10 cellular contexts compared by ENCODE assay signal in the genomic region with DNA sequence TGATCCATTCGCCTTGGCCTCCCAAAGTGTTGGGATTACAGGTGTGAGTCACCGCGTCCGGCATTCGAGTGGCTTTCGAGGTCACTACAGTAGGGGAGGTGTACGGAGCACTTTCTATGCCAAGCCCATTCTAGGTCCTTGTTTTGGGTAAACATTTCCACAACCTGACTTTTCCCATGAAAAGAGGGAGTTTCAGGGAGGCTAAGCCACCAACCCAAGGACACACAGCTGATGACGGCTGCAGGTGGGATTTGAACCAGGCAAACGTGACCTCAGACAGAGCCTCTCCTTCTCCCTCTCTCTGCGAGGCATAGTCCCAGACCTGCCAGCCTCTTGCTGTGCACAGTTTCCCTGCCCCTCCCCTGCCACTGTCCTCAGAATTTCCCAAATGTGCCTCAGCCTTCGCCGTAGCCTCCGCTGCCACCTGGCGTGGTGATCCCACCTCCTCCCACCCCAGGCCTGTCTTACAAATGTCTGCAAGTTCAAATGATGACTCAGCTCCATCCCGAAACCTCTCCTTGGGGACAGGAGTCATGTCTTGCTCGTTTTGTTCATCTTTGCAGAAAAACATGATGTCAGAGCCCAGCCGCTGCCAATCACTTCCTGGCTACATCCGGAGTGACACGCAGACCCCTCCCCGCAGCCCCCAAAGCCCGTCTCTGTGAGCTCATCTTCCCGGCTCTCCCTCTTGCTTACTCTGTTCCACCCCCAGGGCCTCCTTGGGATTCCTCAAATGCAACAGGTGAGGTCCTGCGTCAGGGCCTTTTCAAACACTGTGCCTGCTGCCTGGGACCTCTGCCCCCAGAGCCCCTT. TPM values are rescaled to one million over a fixed set of nuclear protein-coding genes. Genes with fewer than 3 reads are reported as not detected.
DNase-seq lines count a peak whose midpoint lies in the region; ATAC-seq and TF ChIP-seq lines count a peak whose summit lies in the region.
"Had no signal": no experiment of that assay in that cellular context is flagged by ENCODE, and none has a peak within 500 bp of the region (broad histone marks: within the 10 kb centered on the region; RNA-seq: fewer than 3 reads in every experiment).

No MANE protein-coding gene starts in this region.

- no peaks in the 10 kb centered on the region for H3K9me3 ChIP-seq in fibroblast of lung (ENCODE audit: control insufficient read depth, insufficient read depth, low read depth, low read length)
- no peaks in the 10 kb centered on the region for H3K9me3 ChIP-seq in WERI-Rb-1 (ENCODE audit: severe bottlenecking)
- H3K9me3 ChIP-seq: heart right ventricle had no signal

- DNase-seq in activated T-cell treated with anti-CD3 and anti-CD28 coated beads for 48 hours (ENCODE audit: low read depth) (peak; percentile 42), RKO (ENCODE audit: low spot score) (peak; percentile 80), fibroblast of lung (ENCODE audit: low read depth in 2 of 2) (peak; percentile 58 to 87), WERI-Rb-1 (no peak)
- DNase-seq in activated T-cell treated with anti-CD3 and anti-CD28 coated beads, Interleukin-2, amount 50 U/mL, for 1 hour, result no peak
- DNase-seq: heart right ventricle had no signal

- peak; percentile 71 for ATAC-seq in stimulated activated memory B cell treated with anti-CD40 and anti-IgM and Interleukin-4, amounts not matched to agents 10 μg/mL and 1 μg/mL and 100 μg/mL, for 72 hours
- ATAC-seq in GM21576 (IDR thresholded peaks at IDR 0.05; ENCODE audit: unreplicated experiment), result no peak
- no peak for ATAC-seq in GM18505 (IDR thresholded peaks at IDR 0.05; ENCODE audit: unreplicated experiment)

- no peak for TF ChIP-seq CTCF in fibroblast of lung (conservative IDR thresholded peaks at IDR 0.05 in 1 of 2, IDR thresholded peaks at IDR 0.05 in 1 of 2; ENCODE audit: low read depth in 1 of 2, low read length in 2 of 2)
- no peak for TF ChIP-seq CTCF in WERI-Rb-1 (IDR thresholded peaks at IDR 0.05; ENCODE audit: low read depth, low read length)

- no peak for TF ChIP-seq POLR2A in GM18505 (IDR thresholded peaks at IDR 0.05; ENCODE audit: borderline replicate concordance, extremely low read depth, insufficient read depth, insufficient read length)

- H3K27ac ChIP-seq in fibroblast of lung (ENCODE audit: insufficient read depth, low read length), result no peak overlapping the region
- no peak overlapping the region for H3K27ac ChIP-seq in WERI-Rb-1
- H3K27ac ChIP-seq: heart right ventricle had no signal

- peaks cover 8% of the 10 kb centered on the region for H3K4me1 ChIP-seq in fibroblast of lung (ENCODE audit: control insufficient read depth, extremely low read depth, insufficient read depth, low read length)

- H3K36me3 Mint-ChIP-seq in stimulated activated memory B cell treated with anti-CD40 and anti-IgM and Interleukin-4, amounts not matched to agents 10 μg/mL and 1 μg/mL and 100 μg/mL, for 72 hours, result no peaks in the 10 kb centered on the region
- H3K36me3 Mint-ChIP-seq: CD8-positive, alpha-beta memory T cell had no signal

- H3K4me2 ChIP-seq in fibroblast of lung (ENCODE audit: extremely low read depth, insufficient read depth, low read length), result no peak overlapping the region

- no peak overlapping the region for H2AFZ ChIP-seq in fibroblast of lung (ENCODE audit: low read length)

- no peak overlapping the region for H3K4me3 Mint-ChIP-seq in stimulated activated memory B cell treated with anti-CD40 and anti-IgM and Interleukin-4, amounts not matched to agents 10 μg/mL and 1 μg/mL and 100 μg/mL, for 72 hours
- H3K4me3 Mint-ChIP-seq: CD8-positive, alpha-beta memory T cell had no signal

- H4K20me1 ChIP-seq in fibroblast of lung (ENCODE audit: control insufficient read depth, extremely low read depth, insufficient read depth, low read length), result no peaks in the 10 kb centered on the region

- H3K27me3 Mint-ChIP-seq in stimulated activated memory B cell treated with anti-CD40 and anti-IgM and Interleukin-4, amounts not matched to agents 10 μg/mL and 1 μg/mL and 100 μg/mL, for 72 hours, result no peaks in the 10 kb centered on the region

- peaks cover 14% of the 10 kb centered on the region for H3K4me1 Mint-ChIP-seq in stimulated activated memory B cell treated with anti-CD40 and anti-IgM and Interleukin-4, amounts not matched to agents 10 μg/mL and 1 μg/mL and 100 μg/mL, for 72 hours

- peak overlapping the region; percentile 48 for H3K27ac Mint-ChIP-seq in stimulated activated memory B cell treated with anti-CD40 and anti-IgM and Interleukin-4, amounts not matched to agents 10 μg/mL and 1 μg/mL and 100 μg/mL, for 72 hours

- no peaks in the 10 kb centered on the region for H3K36me3 ChIP-seq in fibroblast of lung (ENCODE audit: control insufficient read depth, insufficient read depth, low read length)
- H3K36me3 ChIP-seq in WERI-Rb-1, result no peaks in the 10 kb centered on the region
- H3K36me3 ChIP-seq: heart right ventricle had no signal

- no peaks in the 10 kb centered on the region for H3K79me2 ChIP-seq in fibroblast of lung (ENCODE audit: control insufficient read depth, insufficient read depth, low read length)

- H3K27me3 ChIP-seq in fibroblast of lung (ENCODE audit: control insufficient read depth, insufficient read depth, low read length) (no peaks in the 10 kb centered on the region), WERI-Rb-1 (ENCODE audit: insufficient read depth, low read depth, severe bottlenecking) (no peaks in the 10 kb centered on the region)
- H3K27me3 ChIP-seq: heart right ventricle had no signal

- no peak overlapping the region for H3K4me3 ChIP-seq in fibroblast of lung (replicated peaks in 1 of 4; ENCODE audit: control extremely low read depth in 1 of 4, insufficient read depth in 1 of 4, low read depth in 3 of 4, low read length in 4 of 4)
- H3K4me3 ChIP-seq in WERI-Rb-1 (ENCODE audit: low read depth, low read length), result no peak overlapping the region
- H3K4me3 ChIP-seq: heart right ventricle had no signal

- H3K9ac ChIP-seq in fibroblast of lung (ENCODE audit: insufficient read depth, low read length), result no peak overlapping the region

- no peaks in the 10 kb centered on the region for H3K9me3 Mint-ChIP-seq in stimulated activated memory B cell treated with anti-CD40 and anti-IgM and Interleukin-4, amounts not matched to agents 10 μg/mL and 1 μg/mL and 100 μg/mL, for 72 hours
- H3K9me3 Mint-ChIP-seq: CD8-positive, alpha-beta memory T cell had no signal

RNA-seq across cellular contexts. Expression of a gene that starts 6.6 kb away (rescaled TPM):
- 16.4 and 32.5 TPM in 2 replicates for total RNA-seq in fibroblast of lung
- 61.7 and 72.8 TPM in 2 replicates for polyA plus RNA-seq in fibroblast of lung
- polyA plus RNA-seq in fibroblast of lung (2012), result 49.2 and 60.5 TPM in 2 replicates
- 44.8 and 57.4 TPM in 2 replicates for polyA minus RNA-seq in fibroblast of lung (ENCODE audit: low replicate concordance)

RNA-seq across cellular contexts. Expression of a gene that starts 12.5 kb away (rescaled TPM):
- 47.0 and 56.3 TPM in 2 replicates for total RNA-seq in fibroblast of lung
- polyA plus RNA-seq in fibroblast of lung, result 41.6 and 94.8 TPM in 2 replicates
- 40.7 and 92.7 TPM in 2 replicates for polyA plus RNA-seq in fibroblast of lung (2012)
- 62.0 and 80.7 TPM in 2 replicates for polyA minus RNA-seq in fibroblast of lung (ENCODE audit: low replicate concordance)

RNA-seq across cellular contexts. Expression of a gene that starts 41.9 kb away (rescaled TPM):
- total RNA-seq in fibroblast of lung, result 23.9 and 27.6 TPM in 2 replicates
- 14.1 and 19.5 TPM in 2 replicates for polyA plus RNA-seq in fibroblast of lung
- polyA plus RNA-seq in fibroblast of lung (2012), result 62.4 and 96.2 TPM in 2 replicates
- 6.5 and 12.5 TPM in 2 replicates for polyA minus RNA-seq in fibroblast of lung (ENCODE audit: low replicate concordance)

Comparison
In these comparisons a context has a peak if more than half of its experiments do, and no peak if none do; other contexts are left out.
1. DNase-seq: peak in activated T-cell treated with anti-CD3 and anti-CD28 coated beads for 48 hours (single experiment), RKO (single experiment) and fibroblast of lung (2 of 2); none in activated T-cell treated with anti-CD3 and anti-CD28 coated beads, Interleukin-2, amount 50 U/mL, for 1 hour (single experiment) and WERI-Rb-1 (single experiment).